ENCODE assay signal across 9 cellular contexts in genomic region chr13:64529874-64530485, GRCh38.
DNase-seq lines count a peak whose midpoint lies in the region; ATAC-seq and TF ChIP-seq lines count a peak whose summit lies in the region.
"Had no signal": no experiment of that assay in that cellular context is flagged by ENCODE, and none has a peak within 500 bp of the region (broad histone marks: within the 10 kb centered on the region; RNA-seq: fewer than 3 reads in every experiment).

No MANE protein-coding gene starts in this region.

- H3K27ac ChIP-seq in 22Rv1: no peak overlapping the region

- H3K27ac Mint-ChIP-seq in T-helper 2 cell treated with Interferon-gamma antibody and Interleukin-4, amounts not matched to agents 5 μg/mL and 100 μg/mL, for 36 hours: no peak overlapping the region
- H3K27ac Mint-ChIP-seq: T-helper 1 cell treated with Interleukin-12 subunit alpha and Interleukin-12 subunit beta and Interleukin-4 antibody, amounts not matched to agents 30 μg/mL and 1 μg/mL, for 36 hours had no signal

- no peak for ATAC-seq in omental fat pad (ENCODE audit: low FRiP score)
- ATAC-seq in HG03039 (IDR thresholded peaks at IDR 0.05; ENCODE audit: unreplicated experiment): no peak

- H3K4me3 ChIP-seq in GM12865 (ENCODE audit: low read depth, low read length) (no peak overlapping the region), fibroblast of pulmonary artery (replicated peaks; ENCODE audit: low read depth, low read length) (no peak overlapping the region)

- no peaks in the 10 kb centered on the region for H3K9me3 Mint-ChIP-seq in T-helper 2 cell treated with Interferon-gamma antibody and Interleukin-4, amounts not matched to agents 5 μg/mL and 100 μg/mL, for 36 hours

- no peak overlapping the region for H3K4me3 Mint-ChIP-seq in T-helper 2 cell treated with Interferon-gamma antibody and Interleukin-4, amounts not matched to agents 5 μg/mL and 100 μg/mL, for 36 hours
- H3K4me3 Mint-ChIP-seq: T-helper 1 cell treated with Interleukin-12 subunit alpha and Interleukin-12 subunit beta and Interleukin-4 antibody, amounts not matched to agents 30 μg/mL and 1 μg/mL, for 36 hours had no signal

- peak; percentile 72 for TF ChIP-seq CTCF in 22Rv1 (IDR thresholded peaks at IDR 0.05)
- peak; percentile 42 for TF ChIP-seq CTCF in GM12865 (IDR thresholded peaks at IDR 0.05; ENCODE audit: insufficient read depth, low read depth, low read length, missing control alignments)
- TF ChIP-seq CTCF in fibroblast of pulmonary artery (IDR thresholded peaks at IDR 0.05; ENCODE audit: low read length, missing control alignments): peak; percentile 66
- no peak for TF ChIP-seq CTCF in omental fat pad (IDR thresholded peaks at IDR 0.05)

- no peaks in the 10 kb centered on the region for H3K27me3 Mint-ChIP-seq in T-helper 2 cell treated with Interferon-gamma antibody and Interleukin-4, amounts not matched to agents 5 μg/mL and 100 μg/mL, for 36 hours (ENCODE audit: low read depth)

- DNase-seq in GM12865 (ENCODE audit: low read depth) (peak; percentile 2), NCI-H82 (lab: John Stamatoyannopoulos, UW) (peak; percentile 53), fibroblast of pulmonary artery (ENCODE audit: low read depth) (peak; percentile 26), omental fat pad (ENCODE audit: low spot score) (no peak), KG1 (lab: John Stamatoyannopoulos, UW) (no peak)
- no peak for DNase-seq in T-helper 2 cell treated with Interferon-gamma antibody and Interleukin-4, amounts not matched to agents 5 μg/mL and 100 μg/mL, for 36 hours (ENCODE audit: low spot score)

- H3K36me3 Mint-ChIP-seq in T-helper 2 cell treated with Interferon-gamma antibody and Interleukin-4, amounts not matched to agents 5 μg/mL and 100 μg/mL, for 36 hours (ENCODE audit: low read depth): no peaks in the 10 kb centered on the region

- no peaks in the 10 kb centered on the region for H3K4me1 Mint-ChIP-seq in T-helper 2 cell treated with Interferon-gamma antibody and Interleukin-4, amounts not matched to agents 5 μg/mL and 100 μg/mL, for 36 hours (ENCODE audit: low read depth)

Comparison
In these comparisons a context has a peak if more than half of its experiments do, and no peak if none do; other contexts are left out.
1. CTCF ChIP-seq: peak in 22Rv1 (single experiment), GM12865 (single experiment) and fibroblast of pulmonary artery (single experiment); none in omental fat pad (0 of 3).
2. DNase-seq: peak in GM12865 (single experiment), NCI-H82 (single experiment) and fibroblast of pulmonary artery (single experiment); none in T-helper 2 cell treated with Interferon-gamma antibody and Interleukin-4, amounts not matched to agents 5 μg/mL and 100 μg/mL, for 36 hours (single experiment), omental fat pad (single experiment) and KG1 (single experiment).